Comparison of ENCODE assay signal across 11 cellular contexts in genomic region chr4:3529363-3529762, GRCh38. TPM values are rescaled to one million over a fixed set of nuclear protein-coding genes. Genes with fewer than 3 reads are reported as not detected.
DNase-seq lines count a peak whose midpoint lies in the region; ATAC-seq, FAIRE-seq and TF ChIP-seq lines count a peak whose summit lies in the region.
"Had no signal": no experiment of that assay in that cellular context is flagged by ENCODE, and none has a peak within 500 bp of the region (broad histone marks: within the 10 kb centered on the region; RNA-seq: fewer than 3 reads in every experiment).

No MANE protein-coding gene starts in this region.

- peaks cover 13% of the 10 kb centered on the region for H3K27me3 Mint-ChIP-seq in glutamatergic neuron (ENCODE audit: unreplicated experiment)
- H3K27me3 Mint-ChIP-seq: activated naive CD4-positive, alpha-beta T cell treated with anti-CD3 and anti-CD28 coated beads, Interleukin-2, amount 50 U/mL, for 24 hours had no signal

- H3K4me3 ChIP-seq in psoas muscle (no peak overlapping the region), mammary epithelial cell (replicated peaks in 1 of 3; ENCODE audit: insufficient read depth in 1 of 3, low read depth in 2 of 3, low read length in 3 of 3) (no peak overlapping the region)
- H3K4me3 ChIP-seq: right lobe of liver had no signal

- peak overlapping the region; percentile 68 for H3K4me3 Mint-ChIP-seq in glutamatergic neuron (ENCODE audit: unreplicated experiment)
- H3K4me3 Mint-ChIP-seq: activated CD8-positive, alpha-beta T cell treated with anti-CD3 and anti-CD28 coated beads, Interleukin-2, amount 10 ng/mL, durations not matched to agents 7 days and 5 days had no signal

- H3K9ac ChIP-seq in mammary epithelial cell (ENCODE audit: insufficient read depth, low read length), result no peak overlapping the region

- H3K4me2 ChIP-seq in mammary epithelial cell (ENCODE audit: insufficient read depth, low read depth, low read length), result no peak overlapping the region

- CTCF ChIA-PET in mammary epithelial cell (lab: Charles Lee; ENCODE audit: low non-redundant PET), result no interaction called here

- dilution Hi-C loops in mammary epithelial cell (cut with HindIII; ENCODE audit: low sequenced_read_pairs), result no loop called here

- no peaks in the 10 kb centered on the region for H4K20me1 ChIP-seq in mammary epithelial cell (ENCODE audit: insufficient read depth, low read length)

- no peak overlapping the region for H3K27ac ChIP-seq in psoas muscle
- no peak overlapping the region for H3K27ac ChIP-seq in mammary epithelial cell (ENCODE audit: insufficient read depth, low read depth, low read length)
- H3K27ac ChIP-seq: right lobe of liver had no signal

- 84 to 87% (median 86%) methylated on average over 12 of the region's 12 CpGs for WGBS in psoas muscle, 3 donors
- 97% methylated on average over 12 of the region's 12 CpGs for WGBS in mammary epithelial cell (ENCODE audit: low coverage, missing lambda C conversion rate)

- in situ Hi-C loops in mammary epithelial cell (cut with MboI; ENCODE audit: low sequenced_read_pairs in 2 of 2), result no loop called here

- peak; percentile 14 for FAIRE-seq in GM12892 (lab: Jason Lieb, UNC)

- no TSS peak for BruUV-seq in mammary epithelial cell (replicated peaks; lab: Mats Ljungman, UMichigan)

- intact Hi-C loops in psoas muscle (cut with DNase I) (loop anchor here in 1 of 2 donors (5.0 kb wide), 1 partner anchor 42 kb away; no protein-coding TSS in a partner anchor), mammary epithelial cell (cut with micrococcal nuclease) (no loop called here)

- H2AFZ ChIP-seq in mammary epithelial cell (ENCODE audit: low read depth, low read length), result no peak overlapping the region

- H3K36me3 ChIP-seq in psoas muscle (ENCODE audit: insufficient read depth in 1 of 2, low read depth in 1 of 2) (peaks cover 0 to 33% of the 10 kb centered on the region in 2 donors), mammary epithelial cell (ENCODE audit: insufficient read depth, low read length) (peaks cover 5% of the 10 kb centered on the region)

- H3K9me3 ChIP-seq in psoas muscle (no peaks in the 10 kb centered on the region), mammary epithelial cell (replicated peaks; ENCODE audit: insufficient read depth, low read length) (no peaks in the 10 kb centered on the region)
- H3K9me3 ChIP-seq: right lobe of liver had no signal

- DNase-seq in GM12892 (ENCODE audit: insufficient read length) (no peak), OCI-M1 (lab: John Stamatoyannopoulos, UW) (peak; percentile 1), glutamatergic neuron (peak; percentile 64), psoas muscle (peak; percentile 51 to 73), NCI-H82 treated with DMSO at 0.1 percent for 48 hours (lab: John Stamatoyannopoulos, UW; ENCODE audit: unreplicated experiment) (no peak), mammary epithelial cell (no peak), EL (no peak)
- DNase-seq: activated CD8-positive, alpha-beta T cell treated with anti-CD3 and anti-CD28 coated beads, Interleukin-2, amount 10 ng/mL, durations not matched to agents 7 days and 5 days had no signal

- no peak for TF ChIP-seq POLR2A in GM12892 (IDR thresholded peaks at IDR 0.05; ENCODE audit: low read depth, low read length)

- no peaks in the 10 kb centered on the region for H3K36me3 Mint-ChIP-seq in glutamatergic neuron (ENCODE audit: unreplicated experiment)
- H3K36me3 Mint-ChIP-seq: activated naive CD4-positive, alpha-beta T cell treated with anti-CD3 and anti-CD28 coated beads, Interleukin-2, amount 50 U/mL, for 24 hours had no signal

- H3K79me2 ChIP-seq in mammary epithelial cell (ENCODE audit: insufficient read depth, low read length), result peaks cover 65% of the 10 kb centered on the region

- H3K4me1 ChIP-seq in psoas muscle (peaks cover 19% of the 10 kb centered on the region), mammary epithelial cell (ENCODE audit: insufficient read depth, low read length) (peaks cover 17% of the 10 kb centered on the region)

- no peaks in the 10 kb centered on the region for H3K27me3 ChIP-seq in psoas muscle (ENCODE audit: insufficient read depth in 3 of 3, low read length in 2 of 3)
- H3K27me3 ChIP-seq in mammary epithelial cell (ENCODE audit: insufficient read depth, low read length), result no peaks in the 10 kb centered on the region
- H3K27me3 ChIP-seq: right lobe of liver had no signal

- no peak for ATAC-seq in psoas muscle
- no peak for ATAC-seq in GM18511 (IDR thresholded peaks at IDR 0.05; ENCODE audit: unreplicated experiment)
- ATAC-seq: activated CD8-positive, alpha-beta T cell treated with anti-CD3 and anti-CD28 coated beads, Interleukin-2, amount 10 ng/mL, durations not matched to agents 7 days and 5 days; right lobe of liver had no signal

- peaks cover 5% of the 10 kb centered on the region for H3K9me3 Mint-ChIP-seq in glutamatergic neuron (ENCODE audit: unreplicated experiment)
- H3K9me3 Mint-ChIP-seq: activated naive CD4-positive, alpha-beta T cell treated with anti-CD3 and anti-CD28 coated beads, Interleukin-2, amount 50 U/mL, for 24 hours had no signal

- H3K27ac Mint-ChIP-seq in glutamatergic neuron (ENCODE audit: unreplicated experiment), result no peak overlapping the region
- H3K27ac Mint-ChIP-seq: activated CD8-positive, alpha-beta T cell treated with anti-CD3 and anti-CD28 coated beads, Interleukin-2, amount 10 ng/mL, durations not matched to agents 7 days and 5 days; activated naive CD4-positive, alpha-beta T cell treated with anti-CD3 and anti-CD28 coated beads, Interleukin-2, amount 50 U/mL, for 24 hours had no signal

- H3K4me1 Mint-ChIP-seq in glutamatergic neuron (ENCODE audit: low read depth, unreplicated experiment), result peaks cover 23% of the 10 kb centered on the region

- no peak for TF ChIP-seq CTCF in glutamatergic neuron (IDR thresholded peaks at IDR 0.05; ENCODE audit: partially characterized antibody, unreplicated experiment)
- TF ChIP-seq CTCF in psoas muscle (IDR thresholded peaks at IDR 0.05), result no peak
- TF ChIP-seq CTCF in mammary epithelial cell (conservative IDR thresholded peaks at IDR 0.05 in 1 of 2, IDR thresholded peaks at IDR 0.05 in 1 of 2; ENCODE audit: extremely low read depth in 1 of 2, insufficient read depth in 1 of 2, low read depth in 1 of 2, low read length in 2 of 2), result no peak

RNA-seq across cellular contexts. Expression of gene LRPAP1, which starts 2.9 kb away (rescaled TPM):
- polyA plus RNA-seq in GM12892 (2012; ENCODE audit: missing spikeins), result 19.8 TPM
- total RNA-seq in glutamatergic neuron (ENCODE audit: unreplicated experiment) (68.5 TPM), psoas muscle (100 to 1,000 TPM in 2 of 4 donors, 10 to 100 TPM in 2; 73.7 to 123 (median 91.4) TPM), mammary epithelial cell (100 to 1,000 TPM; 121 to 140 TPM)
- polyA plus RNA-seq in psoas muscle (100 to 1,000 TPM; 103 to 122 (median 111) TPM), mammary epithelial cell (139 TPM)
- 10.5 TPM for polyA minus RNA-seq in mammary epithelial cell

Comparison
In these comparisons a context has a peak if more than half of its experiments do, and no peak if none do; other contexts are left out.
1. DNase-seq: peak in OCI-M1 (single experiment), glutamatergic neuron (single experiment) and psoas muscle (2 of 2); none in GM12892 (single experiment), NCI-H82 treated with DMSO at 0.1 percent for 48 hours (single experiment), mammary epithelial cell (single experiment) and EL (single experiment).